In the genomic region with DNA sequence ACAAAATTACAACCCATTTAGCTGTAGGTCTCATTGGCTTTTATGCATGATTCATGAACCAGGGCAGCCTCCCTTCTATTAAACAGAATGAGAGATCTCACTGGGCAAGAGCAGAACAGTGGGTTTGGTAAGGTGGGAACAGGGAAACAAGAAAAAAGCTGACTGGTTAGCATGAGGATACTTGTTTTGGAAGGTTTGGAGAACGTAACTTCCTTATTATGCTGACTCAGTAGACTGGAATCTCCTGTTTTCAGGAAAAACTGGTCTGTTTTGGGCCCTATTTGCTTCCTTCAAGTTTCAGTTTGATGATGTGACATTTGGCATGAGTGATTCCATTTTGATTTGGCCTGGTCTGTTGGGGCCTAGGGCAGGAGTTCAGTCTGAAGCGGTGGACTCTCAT, we compare ENCODE assay signal across 18 cellular contexts.
DNase-seq lines count a peak whose midpoint lies in the region; ATAC-seq and TF ChIP-seq lines count a peak whose summit lies in the region.
"Had no signal": no experiment of that assay in that cellular context is flagged by ENCODE, and none has a peak within 500 bp of the region (broad histone marks: within the 10 kb centered on the region; RNA-seq: fewer than 3 reads in every experiment).

No MANE protein-coding gene starts in this region.

- H3K4me1 ChIP-seq in mesendoderm (ENCODE audit: control insufficient read depth, low read depth, low read length) = peaks cover 6% of the 10 kb centered on the region
- H3K4me1 ChIP-seq: gastrocnemius medialis, spleen had no signal

- no peak overlapping the region for H3K18ac ChIP-seq in mesendoderm (ENCODE audit: low read length)

- no peaks in the 10 kb centered on the region for H3K36me3 ChIP-seq in mesendoderm (ENCODE audit: control insufficient read depth, insufficient read depth, low read length)
- H3K36me3 ChIP-seq: gastrocnemius medialis, spleen had no signal

- H3K23ac ChIP-seq in mesendoderm (ENCODE audit: low read length) = no peak overlapping the region

- ATAC-seq in GM19452 (IDR thresholded peaks at IDR 0.05; ENCODE audit: unreplicated experiment) = no peak
- no peak for ATAC-seq in GM21619 (IDR thresholded peaks at IDR 0.05; ENCODE audit: unreplicated experiment)
- ATAC-seq: activated CD8-positive, alpha-beta memory T cell treated with anti-CD3 and anti-CD28 coated beads, Interleukin-2, amount 10 ng/mL, durations not matched to agents 7 days and 5 days; gastrocnemius medialis; stimulated activated naive B cell treated with anti-CD40 and anti-IgM and Interleukin-4, amounts not matched to agents 10 μg/mL and 1 μg/mL and 100 μg/mL, for 72 hours; T-helper 17 cell had no signal

- no peak overlapping the region for H2BK5ac ChIP-seq in mesendoderm (ENCODE audit: low read length)

- no peak overlapping the region for H4K5ac ChIP-seq in mesendoderm (ENCODE audit: low read length)

- H2BK120ac ChIP-seq in mesendoderm (ENCODE audit: low read depth, low read length) = no peak overlapping the region

- H2BK15ac ChIP-seq in mesendoderm (replicated peaks; ENCODE audit: low read depth) = no peak overlapping the region

- no peaks in the 10 kb centered on the region for H3K79me1 ChIP-seq in mesendoderm (ENCODE audit: low read length)

- no peak overlapping the region for H2AK5ac ChIP-seq in mesendoderm (ENCODE audit: low read length)

- no peak for TF ChIP-seq CTCF in fibroblast of the aortic adventitia (IDR thresholded peaks at IDR 0.05; ENCODE audit: insufficient read depth, low read length)

- no CpG with 5 or more reads among the region's 2 CpGs for WGBS in mesendoderm (ENCODE audit: extremely low coverage, insufficient coverage, low lambda C conversion rate)

- H3K4me3 ChIP-seq in fibroblast of the aortic adventitia (ENCODE audit: low read depth, low read length) (no peak overlapping the region), mesendoderm (ENCODE audit: low read length) (no peak overlapping the region)
- H3K4me3 ChIP-seq: gastrocnemius medialis, spleen had no signal

- no peaks in the 10 kb centered on the region for H3K79me2 ChIP-seq in mesendoderm (ENCODE audit: control insufficient read depth, insufficient read depth, low read length)

- no peak overlapping the region for H3K9ac ChIP-seq in mesendoderm (ENCODE audit: low read length)

- H3K4me2 ChIP-seq in mesendoderm (ENCODE audit: low read length) = no peak overlapping the region

- no peaks in the 10 kb centered on the region for H3K27me3 ChIP-seq in mesendoderm (ENCODE audit: insufficient read depth, low read length, poor library complexity)
- H3K27me3 ChIP-seq: gastrocnemius medialis had no signal

- no peak overlapping the region for H3K4ac ChIP-seq in mesendoderm (ENCODE audit: low read depth, low read length)

- no peak overlapping the region for H4K8ac ChIP-seq in mesendoderm (ENCODE audit: low read depth, low read length)

- H3K27ac ChIP-seq in mesendoderm (ENCODE audit: low read depth, low read length) = no peak overlapping the region
- H3K27ac ChIP-seq: gastrocnemius medialis, spleen had no signal

- H3K56ac ChIP-seq in mesendoderm (ENCODE audit: low read length) = no peak overlapping the region

- DNase-seq in ELF-1 (ENCODE audit: low read depth, low spot score) = peak; percentile 26
- DNase-seq in astrocyte of the hippocampus (ENCODE audit: low read depth, low spot score) = peak; percentile 19
- DNase-seq in fibroblast of the aortic adventitia (ENCODE audit: low read depth) = peak; percentile 49
- peak; percentile 18 for DNase-seq in mesendoderm
- no peak for DNase-seq in NCI-H2029 treated with DMSO at 0.1 percent for 48 hours (lab: John Stamatoyannopoulos, UW)
- no peak for DNase-seq in pons (ENCODE audit: low spot score)
- DNase-seq: activated CD8-positive, alpha-beta memory T cell treated with anti-CD3 and anti-CD28 coated beads, Interleukin-2, amount 10 ng/mL, durations not matched to agents 7 days and 5 days; activated gamma-delta T cell; anterior cingulate cortex; Calu3; gastrocnemius medialis; NCI-H1048; NCI-H748 treated with DMSO at 0.1 percent for 48 hours; spleen; stimulated activated naive B cell treated with anti-CD40 and anti-IgM and Interleukin-4, amounts not matched to agents 10 μg/mL and 1 μg/mL and 100 μg/mL, for 72 hours; T-helper 17 cell had no signal

Comparison
In these comparisons a context has a peak if more than half of its experiments do, and no peak if none do; other contexts are left out.
1. DNase-seq: peak in ELF-1 (single experiment), astrocyte of the hippocampus (single experiment), fibroblast of the aortic adventitia (single experiment) and mesendoderm (single experiment); none in NCI-H2029 treated with DMSO at 0.1 percent for 48 hours (single experiment) and pons (single experiment).